In the genomic region with DNA sequence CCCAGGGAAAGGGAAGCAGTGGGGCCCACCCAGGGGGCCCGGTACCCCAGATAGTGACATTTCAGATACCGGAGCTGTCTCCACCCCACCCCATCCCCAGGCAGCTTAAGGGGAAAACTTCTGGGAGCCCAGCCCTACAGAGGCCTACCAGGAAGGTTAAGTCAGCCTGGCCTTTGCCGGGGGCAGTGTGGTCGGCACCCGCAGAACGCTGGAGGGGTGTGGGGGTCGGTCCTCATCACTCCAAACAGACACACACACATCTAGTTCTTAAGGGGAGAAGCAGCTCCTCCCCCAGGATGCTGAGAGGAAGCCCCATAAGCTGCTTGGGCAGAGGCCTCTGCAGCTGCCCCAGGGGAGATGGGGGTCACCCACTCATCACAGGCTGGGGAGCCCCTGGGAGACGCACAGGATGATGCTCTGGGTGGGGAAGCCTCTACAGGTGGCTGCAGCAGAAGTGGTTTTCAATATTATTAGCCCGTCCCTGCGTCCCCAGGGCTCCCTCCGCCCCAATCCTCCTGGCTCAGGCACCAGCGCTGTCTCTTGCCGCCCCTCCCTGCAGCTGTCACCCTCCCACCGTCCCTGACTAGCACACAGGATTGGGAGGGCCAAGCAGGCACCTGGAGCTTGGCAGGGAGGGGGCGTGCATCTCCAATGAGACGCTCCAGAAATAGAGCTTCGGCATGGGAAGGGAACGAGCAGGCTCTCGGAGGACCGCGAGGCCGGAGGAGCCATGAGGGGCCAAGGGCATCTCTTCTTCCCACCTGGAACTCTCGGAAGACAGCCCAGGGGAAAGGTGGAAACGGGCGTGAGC, we compare ENCODE assay signal across 8 cellular contexts. TPM values are rescaled to one million over a fixed set of nuclear protein-coding genes. Genes with fewer than 3 reads are reported as not detected.
DNase-seq lines count a peak whose midpoint lies in the region; ATAC-seq and TF ChIP-seq lines count a peak whose summit lies in the region.

No MANE protein-coding gene starts in this region.

- ATAC-seq in activated T-cell treated with anti-CD3 and anti-CD28 coated beads, Interleukin-2, amount 50 U/mL, for 4 hours, result no peak
- ATAC-seq in HG03460 (IDR thresholded peaks at IDR 0.05; ENCODE audit: unreplicated experiment), result peak; percentile 36
- peak; percentile 25 for ATAC-seq in central memory CD8-positive, alpha-beta T cell (replicated peaks; ENCODE audit: extremely low read depth, poor library complexity, severe bottlenecking)

- H3K4me1 ChIP-seq in spleen, result peaks cover 33 to 90% (median 77%) of the 10 kb centered on the region in 6 donors

- no peaks in the 10 kb centered on the region for H3K27me3 Mint-ChIP-seq in activated T-cell treated with anti-CD3 and anti-CD28 coated beads, Interleukin-2, amount 50 U/mL, for 4 hours (ENCODE audit: low read depth)
- no peaks in the 10 kb centered on the region for H3K27me3 Mint-ChIP-seq in central memory CD8-positive, alpha-beta T cell

- H3K4me1 Mint-ChIP-seq in activated T-cell treated with anti-CD3 and anti-CD28 coated beads, Interleukin-2, amount 50 U/mL, for 4 hours (ENCODE audit: low read depth), result peaks cover 10% of the 10 kb centered on the region
- H3K4me1 Mint-ChIP-seq in central memory CD8-positive, alpha-beta T cell, result peaks cover 4% of the 10 kb centered on the region

- peak overlapping the region; percentile 24 for H3K4me3 Mint-ChIP-seq in activated T-cell treated with anti-CD3 and anti-CD28 coated beads, Interleukin-2, amount 50 U/mL, for 4 hours
- peak overlapping the region; percentile 63 for H3K4me3 Mint-ChIP-seq in central memory CD8-positive, alpha-beta T cell

- peak overlapping the region in 1 of 8 donors; percentile 25 for H3K4me3 ChIP-seq in spleen

- 68 to 77% (median 69%) methylated on average over 17 to 25 of the region's 25 CpGs for WGBS in spleen, 5 donors

- H3K27ac ChIP-seq in spleen, result no peak overlapping the region

- H3K9me3 ChIP-seq in spleen, result no peaks in the 10 kb centered on the region

- no peak overlapping the region for H3K27ac Mint-ChIP-seq in central memory CD8-positive, alpha-beta T cell (ENCODE audit: low read depth)

- peaks cover 0 to 25% (median 5%) of the 10 kb centered on the region in 7 donors for H3K27me3 ChIP-seq in spleen (replicated peaks in 1 of 7)

- intact Hi-C loops in spleen (cut with DNase I; ENCODE audit: low total_unique reads), result no loop called here

- no peaks in the 10 kb centered on the region for H3K36me3 ChIP-seq in spleen

- TF ChIP-seq CTCF in spleen (IDR thresholded peaks at IDR 0.05 in 8 of 11, conservative IDR thresholded peaks at IDR 0.05 in 3 of 11), result no peak

- no peak for TF ChIP-seq POLR2A in spleen (IDR thresholded peaks at IDR 0.05)

- no peak for DNase-seq in activated T-cell treated with anti-CD3 and anti-CD28 coated beads, Interleukin-2, amount 50 U/mL, for 4 hours
- DNase-seq in activated T-cell treated with anti-CD3 and anti-CD28 coated beads for 4 hours (no peak), spleen (peak; percentile 89), EL (no peak), AML-193 (lab: John Stamatoyannopoulos, UW) (no peak)
- no peak for DNase-seq in central memory CD8-positive, alpha-beta T cell (ENCODE audit: low spot score in 2 of 2)
- no peak for DNase-seq in activated CD4-positive, alpha-beta T cell treated with anti-CD3 and anti-CD28 coated beads for 4 hours

- no peaks in the 10 kb centered on the region for H3K9me3 Mint-ChIP-seq in activated T-cell treated with anti-CD3 and anti-CD28 coated beads, Interleukin-2, amount 50 U/mL, for 4 hours
- H3K9me3 Mint-ChIP-seq in central memory CD8-positive, alpha-beta T cell, result no peaks in the 10 kb centered on the region

- no peaks in the 10 kb centered on the region for H3K36me3 Mint-ChIP-seq in activated T-cell treated with anti-CD3 and anti-CD28 coated beads, Interleukin-2, amount 50 U/mL, for 4 hours (ENCODE audit: insufficient read depth)
- peaks cover 4% of the 10 kb centered on the region for H3K36me3 Mint-ChIP-seq in central memory CD8-positive, alpha-beta T cell (ENCODE audit: insufficient read depth)

RNA-seq across cellular contexts. Expression of a gene that starts 1.4 kb away (rescaled TPM):
- 10 to 100 TPM; 41.0 to 44.7 (median 43.3) TPM for total RNA-seq in activated T-cell treated with anti-CD3 and anti-CD28 coated beads, Interleukin-2, amount 50 U/mL, for 4 hours
- total RNA-seq in spleen, result 100 to 1,000 TPM; 113 to 183 (median 136) TPM
- 10 to 100 TPM; 18.5 to 50.1 (median 22.2) TPM for polyA plus RNA-seq in spleen

Comparison
In these comparisons a context has a peak if more than half of its experiments do, and no peak if none do; other contexts are left out.
1. ATAC-seq: peak in HG03460 (single experiment) and central memory CD8-positive, alpha-beta T cell (single experiment); none in activated T-cell treated with anti-CD3 and anti-CD28 coated beads, Interleukin-2, amount 50 U/mL, for 4 hours (0 of 2).